ENCODE assay signal across 20 cellular contexts in the genomic region with DNA sequence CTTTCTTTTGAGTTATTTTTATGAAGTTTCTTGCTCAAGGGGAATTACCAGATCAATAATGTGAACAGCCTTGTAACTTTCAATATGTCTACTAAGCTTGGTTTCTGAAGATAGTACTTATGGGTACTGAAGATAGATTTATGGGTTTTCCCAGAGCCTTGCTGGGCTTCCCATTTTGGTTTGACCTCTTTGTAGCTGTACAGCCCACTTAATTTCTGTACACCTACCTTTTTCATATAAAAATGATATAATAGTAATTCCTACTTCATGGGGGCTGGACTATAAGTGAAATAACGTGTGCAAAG. TPM values are rescaled to one million over a fixed set of nuclear protein-coding genes. Genes with fewer than 3 reads are reported as not detected.
DNase-seq lines count a peak whose midpoint lies in the region; ATAC-seq and TF ChIP-seq lines count a peak whose summit lies in the region.
"Had no signal": no experiment of that assay in that cellular context is flagged by ENCODE, and none has a peak within 500 bp of the region (broad histone marks: within the 10 kb centered on the region; RNA-seq: fewer than 3 reads in every experiment).

No MANE protein-coding gene starts in this region.

- H3K4me1 Mint-ChIP-seq in activated CD8-positive, alpha-beta T cell treated with anti-CD3 and anti-CD28 coated beads for 36 hours (ENCODE audit: low read depth), result peaks cover 24% of the 10 kb centered on the region
- H3K4me1 Mint-ChIP-seq in activated CD8-positive, alpha-beta T cell treated with anti-CD3 and anti-CD28 coated beads, Interleukin-2, amount 10 ng/mL, durations not matched to agents 7 days and 5 days (ENCODE audit: low read depth), result no peaks in the 10 kb centered on the region
- H3K4me1 Mint-ChIP-seq in dendritic cell treated with granulocyte-macrophage colony-stimulating factor and Interleukin-4, amounts not matched to agents 40 ng/mL and 50 ng/mL, for 4 days (ENCODE audit: low read depth), result peaks cover 37% of the 10 kb centered on the region

- intact Hi-C loops in activated CD8-positive, alpha-beta T cell treated with anti-CD3 and anti-CD28 coated beads for 36 hours (cut with micrococcal nuclease), result no loop called here
- intact Hi-C loops in dendritic cell treated with granulocyte-macrophage colony-stimulating factor and Interleukin-4, amounts not matched to agents 40 ng/mL and 50 ng/mL, for 4 days (cut with micrococcal nuclease), result no loop called here

- peaks cover 6% of the 10 kb centered on the region for H3K9me3 Mint-ChIP-seq in activated CD8-positive, alpha-beta T cell treated with anti-CD3 and anti-CD28 coated beads for 36 hours
- H3K9me3 Mint-ChIP-seq in activated CD8-positive, alpha-beta T cell treated with anti-CD3 and anti-CD28 coated beads, Interleukin-2, amount 10 ng/mL, durations not matched to agents 7 days and 5 days (ENCODE audit: insufficient read depth), result no peaks in the 10 kb centered on the region
- H3K9me3 Mint-ChIP-seq in dendritic cell treated with granulocyte-macrophage colony-stimulating factor and Interleukin-4, amounts not matched to agents 40 ng/mL and 50 ng/mL, for 4 days, result no peaks in the 10 kb centered on the region

- no peak for DNase-seq in activated CD8-positive, alpha-beta T cell treated with anti-CD3 and anti-CD28 coated beads for 36 hours
- DNase-seq in activated CD8-positive, alpha-beta T cell treated with anti-CD3 and anti-CD28 coated beads, Interleukin-2, amount 10 ng/mL, durations not matched to agents 7 days and 5 days, result no peak
- peak; percentile 37 for DNase-seq in stimulated activated CD4-positive, alpha-beta T cell treated with anti-CD3 and anti-CD28 coated beads, Interleukin-4, amount 100 ng/mL, for 24 hours
- no peak for DNase-seq in stimulated activated CD4-positive, alpha-beta T cell treated with anti-CD3 and anti-CD28 coated beads, Interleukin-12 subunit alpha, Interleukin-12 subunit beta, amount 100 ng/mL, for 4 hours
- DNase-seq: NCI-H1105, NCI-H146, NCI-H2029, NCI-H2227 treated with DMSO at 0.1 percent for 48 hours, NCI-H510A, NCI-H748 treated with DMSO at 0.1 percent for 48 hours, SHP77 treated with DMSO at 0.1 percent for 48 hours had no signal

- peak overlapping the region; percentile 63 for H3K27ac Mint-ChIP-seq in activated CD8-positive, alpha-beta T cell treated with anti-CD3 and anti-CD28 coated beads for 36 hours
- no peak overlapping the region for H3K27ac Mint-ChIP-seq in activated CD8-positive, alpha-beta T cell treated with anti-CD3 and anti-CD28 coated beads, Interleukin-2, amount 10 ng/mL, durations not matched to agents 7 days and 5 days
- H3K27ac Mint-ChIP-seq in dendritic cell treated with granulocyte-macrophage colony-stimulating factor and Interleukin-4, amounts not matched to agents 40 ng/mL and 50 ng/mL, for 4 days, result peak overlapping the region; percentile 9
- H3K27ac Mint-ChIP-seq: B cell, CD14-positive monocyte had no signal

- peak; percentile 58 for ATAC-seq in activated CD8-positive, alpha-beta T cell treated with anti-CD3 and anti-CD28 coated beads for 36 hours
- no peak for ATAC-seq in activated CD8-positive, alpha-beta T cell treated with anti-CD3 and anti-CD28 coated beads, Interleukin-2, amount 10 ng/mL, durations not matched to agents 7 days and 5 days
- ATAC-seq in GM19035 (IDR thresholded peaks at IDR 0.05; ENCODE audit: unreplicated experiment), result no peak
- ATAC-seq in GM21447 (IDR thresholded peaks at IDR 0.05; ENCODE audit: unreplicated experiment), result no peak
- ATAC-seq: A549 had no signal

- POLR2A ChIA-PET in activated CD8-positive, alpha-beta T cell treated with anti-CD3 and anti-CD28 coated beads for 36 hours (lab: Charles Lee), result interaction anchor here (1.0 kb wide), 1 partner anchor 226 kb away, joined by 3 read pairs; no protein-coding TSS in a partner anchor
- POLR2A ChIA-PET in activated CD8-positive, alpha-beta T cell treated with anti-CD3 and anti-CD28 coated beads, Interleukin-2, amount 10 ng/mL, durations not matched to agents 7 days and 5 days (lab: Charles Lee), result no interaction called here

- no peaks in the 10 kb centered on the region for H3K27me3 Mint-ChIP-seq in activated CD8-positive, alpha-beta T cell treated with anti-CD3 and anti-CD28 coated beads for 36 hours
- peaks cover 4% of the 10 kb centered on the region for H3K27me3 Mint-ChIP-seq in activated CD8-positive, alpha-beta T cell treated with anti-CD3 and anti-CD28 coated beads, Interleukin-2, amount 10 ng/mL, durations not matched to agents 7 days and 5 days (ENCODE audit: low read depth)
- H3K27me3 Mint-ChIP-seq in dendritic cell treated with granulocyte-macrophage colony-stimulating factor and Interleukin-4, amounts not matched to agents 40 ng/mL and 50 ng/mL, for 4 days, result no peaks in the 10 kb centered on the region
- H3K27me3 Mint-ChIP-seq: B cell, IgD-negative memory B cell had no signal

- H3K4me3 Mint-ChIP-seq in activated CD8-positive, alpha-beta T cell treated with anti-CD3 and anti-CD28 coated beads for 36 hours, result no peak overlapping the region
- no peak overlapping the region for H3K4me3 Mint-ChIP-seq in activated CD8-positive, alpha-beta T cell treated with anti-CD3 and anti-CD28 coated beads, Interleukin-2, amount 10 ng/mL, durations not matched to agents 7 days and 5 days
- no peak overlapping the region for H3K4me3 Mint-ChIP-seq in dendritic cell treated with granulocyte-macrophage colony-stimulating factor and Interleukin-4, amounts not matched to agents 40 ng/mL and 50 ng/mL, for 4 days
- H3K4me3 Mint-ChIP-seq: B cell, CD14-positive monocyte, IgD-negative memory B cell had no signal

- TF ChIP-seq CTCF in activated CD8-positive, alpha-beta T cell treated with anti-CD3 and anti-CD28 coated beads for 36 hours (IDR thresholded peaks at IDR 0.05), result no peak

- CTCF ChIA-PET in activated CD8-positive, alpha-beta T cell treated with anti-CD3 and anti-CD28 coated beads for 36 hours (lab: Charles Lee), result interaction anchor here (0.7 to 14.8 kb wide), 7 partner anchors 8 to 429 kb away, joined by 3 to 222 read pairs (median 7); no protein-coding TSS in a partner anchor
- CTCF ChIA-PET in activated CD8-positive, alpha-beta T cell treated with anti-CD3 and anti-CD28 coated beads, Interleukin-2, amount 10 ng/mL, durations not matched to agents 7 days and 5 days (lab: Charles Lee), result interaction anchor here (0.6 to 5.5 kb wide), 5 partner anchors 8 to 429 kb away, joined by 3 to 35 read pairs (median 4); no protein-coding TSS in a partner anchor

- peaks cover 5% of the 10 kb centered on the region for H3K36me3 Mint-ChIP-seq in activated CD8-positive, alpha-beta T cell treated with anti-CD3 and anti-CD28 coated beads for 36 hours (ENCODE audit: low read depth)
- H3K36me3 Mint-ChIP-seq in activated CD8-positive, alpha-beta T cell treated with anti-CD3 and anti-CD28 coated beads, Interleukin-2, amount 10 ng/mL, durations not matched to agents 7 days and 5 days (ENCODE audit: low read depth), result no peaks in the 10 kb centered on the region
- peaks cover 80% of the 10 kb centered on the region for H3K36me3 Mint-ChIP-seq in dendritic cell treated with granulocyte-macrophage colony-stimulating factor and Interleukin-4, amounts not matched to agents 40 ng/mL and 50 ng/mL, for 4 days (ENCODE audit: low read depth)
- H3K36me3 Mint-ChIP-seq: IgD-negative memory B cell had no signal

RNA-seq across cellular contexts. Expression of gene IL1R2, which starts 22.2 kb away (rescaled TPM):
- total RNA-seq in activated CD8-positive, alpha-beta T cell treated with anti-CD3 and anti-CD28 coated beads for 36 hours, result 1 to 10 TPM in 1 of 2 experiments, not detected in 1; 1.1 TPM
- not detected for total RNA-seq in activated CD8-positive, alpha-beta T cell treated with anti-CD3 and anti-CD28 coated beads, Interleukin-2, amount 10 ng/mL, durations not matched to agents 7 days and 5 days
- total RNA-seq: B cell, Daoy, H1 had no signal
